ENCODE assay signal across 17 cellular contexts in genomic region chr22:23955886-23956285, GRCh38. TPM values are rescaled to one million over a fixed set of nuclear protein-coding genes. Genes with fewer than 3 reads are reported as not detected.
"Had no signal": no experiment of that assay in that cellular context is flagged by ENCODE, and none has a peak within 500 bp of the region (broad histone marks: within the 10 kb centered on the region; RNA-seq: fewer than 3 reads in every experiment).

No MANE protein-coding gene starts in this region.

RNA-seq across cellular contexts. Expression of gene GSTT2B, which starts 5.1 kb away (rescaled TPM):
- total RNA-seq: natural killer cell, smooth muscle cell had no signal
- polyA plus RNA-seq: neural cell had no signal

RNA-seq across cellular contexts. Expression of gene DDTL, which starts 10.8 kb away (rescaled TPM):
- total RNA-seq: smooth muscle cell had no signal

RNA-seq across cellular contexts. Expression of gene GSTT2, which starts 24.0 kb away (rescaled TPM):
- total RNA-seq: natural killer cell, occipital lobe, prostate gland, sciatic nerve, urinary bladder, uterus had no signal
- polyA plus RNA-seq: neural cell had no signal

RNA-seq across cellular contexts. Expression of gene GSTT4, which starts 49.4 kb away (rescaled TPM):
- total RNA-seq: natural killer cell, occipital lobe, osteoblast, ovary, pulmonary artery endothelial cell, right atrium auricular region, sciatic nerve, smooth muscle cell, spleen, suprapubic skin, transverse colon, upper lobe of right lung, urinary bladder, uterus had no signal
- polyA plus RNA-seq: neural cell, ovary, smooth muscle cell, spleen, thymus, urinary bladder had no signal
